14 cellular contexts compared by ENCODE assay signal in genomic region chr14:36443374-36443773, GRCh38.
"Had no signal": no experiment of that assay in that cellular context is flagged by ENCODE, and none has a peak within 500 bp of the region (broad histone marks: within the 10 kb centered on the region; RNA-seq: fewer than 3 reads in every experiment).

No MANE protein-coding gene starts in this region.

- H3K36me3 ChIP-seq: ascending aorta, lower lobe of right lung, right atrium auricular region, tibial nerve had no signal

- ATAC-seq: esophagus mucosa, left cardiac atrium, lower lobe of right lung had no signal

- FAIRE-seq: endometrium, small intestine had no signal

- H3K4me1 ChIP-seq: ascending aorta, lower lobe of right lung, right atrium auricular region had no signal

- H3K9me3 ChIP-seq: ascending aorta, lower lobe of right lung, right atrium auricular region, tibial nerve had no signal

- DNase-seq: activated CD4-positive, alpha-beta memory T cell treated with anti-CD3 and anti-CD28 coated beads, Interleukin-2, amount 10 ng/mL, durations not matched to agents 7 days and 5 days; activated CD4-positive, CD25-positive, alpha-beta regulatory T cell treated with anti-CD3 and anti-CD28 coated beads, Interleukin-2, amount 50 U/mL, for 72 hours; activated naive CD4-positive, alpha-beta T cell; glutamatergic neuron; left cardiac atrium; lower lobe of right lung; midbrain; nucleus accumbens; small intestine had no signal

- H3K4me3 ChIP-seq: ascending aorta, lower lobe of right lung, right atrium auricular region, tibial nerve had no signal

- H3K27me3 ChIP-seq: ascending aorta, right atrium auricular region had no signal

- H3K27ac ChIP-seq: ascending aorta, lower lobe of right lung, right atrium auricular region, tibial nerve had no signal
